11 cellular contexts compared by ENCODE assay signal in genomic region chr20:45080867-45081616, GRCh38. TPM values are rescaled to one million over a fixed set of nuclear protein-coding genes. Genes with fewer than 3 reads are reported as not detected.
DNase-seq lines count a peak whose midpoint lies in the region; ATAC-seq and TF ChIP-seq lines count a peak whose summit lies in the region.
"Had no signal": no experiment of that assay in that cellular context is flagged by ENCODE, and none has a peak within 500 bp of the region (broad histone marks: within the 10 kb centered on the region; RNA-seq: fewer than 3 reads in every experiment).

No MANE protein-coding gene starts in this region.

- H3K9me2 ChIP-seq in DOHH2 (replicated peaks; ENCODE audit: control insufficient read depth, low read length) (no peaks in the 10 kb centered on the region), OCI-LY7 (ENCODE audit: insufficient read depth, low read length) (no peaks in the 10 kb centered on the region)

- H3K36me3 ChIP-seq in A673 (ENCODE audit: insufficient read depth, low read length, poor library complexity, severe bottlenecking), result peaks cover 6% of the 10 kb centered on the region
- H3K36me3 ChIP-seq in DOHH2 (ENCODE audit: control insufficient read depth, low read length), result peaks cover 74% of the 10 kb centered on the region
- peaks cover 74% of the 10 kb centered on the region for H3K36me3 ChIP-seq in OCI-LY7 (ENCODE audit: insufficient read depth, low read length)
- H3K36me3 ChIP-seq in fibroblast of lung (ENCODE audit: control insufficient read depth, insufficient read depth, low read length), result peaks cover 2% of the 10 kb centered on the region

- H3K4me3 ChIP-seq in A673 (ENCODE audit: low read depth, low read length, poor library complexity, severe bottlenecking), result no peak overlapping the region
- no peak overlapping the region for H3K4me3 ChIP-seq in DOHH2 (ENCODE audit: low read length)
- H3K4me3 ChIP-seq in OCI-LY7 (ENCODE audit: low read depth, low read length, poor library complexity, severe bottlenecking), result no peak overlapping the region
- H3K4me3 ChIP-seq in fibroblast of lung (replicated peaks in 1 of 4; ENCODE audit: control extremely low read depth in 1 of 4, insufficient read depth in 1 of 4, low read depth in 3 of 4, low read length in 4 of 4), result no peak overlapping the region
- H3K4me3 ChIP-seq: right atrium auricular region had no signal

- DNase-seq in A673 (ENCODE audit: low spot score), result peak; percentile 36
- peak; percentile 16 for DNase-seq in OCI-LY7 (ENCODE audit: low spot score)
- DNase-seq in fibroblast of lung (ENCODE audit: low read depth in 2 of 2), result peak in 1 of 2 donors; percentile 56
- DNase-seq in central memory CD4-positive, alpha-beta T cell, result no peak
- no peak for DNase-seq in NOMO-1 treated with dmso at 0.1 percent for 144 hours (lab: John Stamatoyannopoulos, UW; ENCODE audit: unreplicated experiment)
- no peak for DNase-seq in NCI-H1417 treated with DMSO at 0.1 percent for 48 hours (lab: John Stamatoyannopoulos, UW)
- DNase-seq: activated T-cell treated with anti-CD3 and anti-CD28 coated beads, Interleukin-2, amount 50 U/mL, for 4 hours had no signal

- H3K4me2 ChIP-seq in DOHH2 (ENCODE audit: low read length), result no peak overlapping the region
- H3K4me2 ChIP-seq in OCI-LY7 (ENCODE audit: low read length), result no peak overlapping the region
- H3K4me2 ChIP-seq in fibroblast of lung (ENCODE audit: extremely low read depth, insufficient read depth, low read length), result no peak overlapping the region

- no peaks in the 10 kb centered on the region for H3K9me3 ChIP-seq in A673 (ENCODE audit: low read depth, low read length, poor library complexity, severe bottlenecking)
- H3K9me3 ChIP-seq in DOHH2 (ENCODE audit: control insufficient read depth, insufficient read depth, low read length), result no peaks in the 10 kb centered on the region; the same call in 1 of the 2 replicates
- H3K9me3 ChIP-seq in OCI-LY7 (ENCODE audit: low read length), result peaks cover 7% of the 10 kb centered on the region; the same call in 1 of the 2 replicates
- no peaks in the 10 kb centered on the region for H3K9me3 ChIP-seq in fibroblast of lung (ENCODE audit: control insufficient read depth, insufficient read depth, low read depth, low read length)
- H3K9me3 ChIP-seq: right atrium auricular region had no signal

- CTCF ChIA-PET in A673 (lab: Charles Lee), result no interaction called here
- CTCF ChIA-PET in OCI-LY7 (lab: Charles Lee; ENCODE audit: unreplicated experiment), result no interaction called here

- POLR2A ChIA-PET in A673 (lab: Charles Lee; ENCODE audit: low non-redundant PET) (no interaction called here), OCI-LY7 (lab: Charles Lee) (no interaction called here)

- H3K27me3 ChIP-seq in A673 (replicated peaks; ENCODE audit: insufficient read depth, low read depth, low read length, poor library complexity) (no peaks in the 10 kb centered on the region), DOHH2 (ENCODE audit: control insufficient read depth, low read length) (no peaks in the 10 kb centered on the region), fibroblast of lung (ENCODE audit: control insufficient read depth, insufficient read depth, low read length) (no peaks in the 10 kb centered on the region)
- H3K27me3 ChIP-seq: right atrium auricular region had no signal

- no peaks in the 10 kb centered on the region for H4K20me1 ChIP-seq in DOHH2 (ENCODE audit: control insufficient read depth, insufficient read depth, low read depth, low read length)
- no peaks in the 10 kb centered on the region for H4K20me1 ChIP-seq in OCI-LY7 (ENCODE audit: insufficient read depth, low read length)
- H4K20me1 ChIP-seq in fibroblast of lung (ENCODE audit: control insufficient read depth, extremely low read depth, insufficient read depth, low read length), result no peaks in the 10 kb centered on the region

- no peak for ATAC-seq in GM21717 (IDR thresholded peaks at IDR 0.05; ENCODE audit: unreplicated experiment)
- ATAC-seq: activated T-cell treated with anti-CD3 and anti-CD28 coated beads, Interleukin-2, amount 50 U/mL, for 4 hours had no signal

- H3K27ac ChIP-seq in A673 (ENCODE audit: low read depth, low read length, poor library complexity, severe bottlenecking) (no peak overlapping the region), DOHH2 (ENCODE audit: low read depth, low read length) (no peak overlapping the region), OCI-LY7 (ENCODE audit: low read depth, low read length, poor library complexity, severe bottlenecking) (no peak overlapping the region), fibroblast of lung (ENCODE audit: insufficient read depth, low read length) (no peak overlapping the region)
- H3K27ac ChIP-seq: right atrium auricular region had no signal

- H3K79me2 ChIP-seq in DOHH2 (ENCODE audit: control insufficient read depth, low read length) (no peaks in the 10 kb centered on the region), OCI-LY7 (ENCODE audit: insufficient read depth, low read depth, low read length) (no peaks in the 10 kb centered on the region), fibroblast of lung (ENCODE audit: control insufficient read depth, insufficient read depth, low read length) (no peaks in the 10 kb centered on the region)

- intact Hi-C loops in A673 (cut with micrococcal nuclease; ENCODE audit: unreplicated experiment) (no loop called here), OCI-LY7 (cut with micrococcal nuclease; ENCODE audit: unreplicated experiment) (no loop called here)

- TF ChIP-seq CTCF in A673 (conservative IDR thresholded peaks at IDR 0.05; ENCODE audit: low read depth, low read length) (peak; percentile 56), DOHH2 (IDR thresholded peaks at IDR 0.05; ENCODE audit: low read depth, low read length, poor library complexity, severe bottlenecking) (peak; percentile 59), OCI-LY7 (conservative IDR thresholded peaks at IDR 0.05; ENCODE audit: low read length) (peak; percentile 71), fibroblast of lung (conservative IDR thresholded peaks at IDR 0.05 in 1 of 2, IDR thresholded peaks at IDR 0.05 in 1 of 2; ENCODE audit: low read depth in 1 of 2, low read length in 2 of 2) (peak; percentile 42 to 61)

- H2AFZ ChIP-seq in OCI-LY7 (ENCODE audit: low read length), result no peak overlapping the region
- no peak overlapping the region for H2AFZ ChIP-seq in fibroblast of lung (ENCODE audit: low read length)

- H3K4me1 ChIP-seq in A673 (ENCODE audit: insufficient read depth, low read length, poor library complexity, severe bottlenecking), result no peaks in the 10 kb centered on the region
- H3K4me1 ChIP-seq in DOHH2 (ENCODE audit: control insufficient read depth, low read length), result peaks cover 2% of the 10 kb centered on the region
- no peaks in the 10 kb centered on the region for H3K4me1 ChIP-seq in OCI-LY7 (ENCODE audit: insufficient read depth, low read length, poor library complexity, severe bottlenecking)
- H3K4me1 ChIP-seq in fibroblast of lung (ENCODE audit: control insufficient read depth, extremely low read depth, insufficient read depth, low read length), result no peaks in the 10 kb centered on the region
- H3K4me1 ChIP-seq: right atrium auricular region had no signal

- no peaks in the 10 kb centered on the region; the same call in 1 of the 2 replicates for H3F3A ChIP-seq in DOHH2 (ENCODE audit: control insufficient read depth, insufficient read depth)

- BruUV-seq in A673 (replicated peaks; lab: Mats Ljungman, UMichigan) (no TSS peak), OCI-LY7 (replicated peaks; lab: Mats Ljungman, UMichigan) (no TSS peak)

- no peak overlapping the region for H3K9ac ChIP-seq in fibroblast of lung (ENCODE audit: insufficient read depth, low read length)

RNA-seq across cellular contexts. Expression of gene KCNS1, which starts 19.9 kb away (rescaled TPM):
- total RNA-seq in A673 (2021) (not detected in 2 replicates), OCI-LY7 (2022) (not detected in 2 replicates), fibroblast of lung (0.26 and 0.50 TPM in 2 replicates)
- total RNA-seq in OCI-LY7 (2014; rRNA removed; shearing (Covaris generic)), result not detected in 2 replicates
- polyA plus RNA-seq in fibroblast of lung, result 0.24 and 0.33 TPM in 2 replicates
- polyA plus RNA-seq in fibroblast of lung (2012), result 0.24 and 0.42 TPM in 2 replicates
- polyA minus RNA-seq in fibroblast of lung (ENCODE audit: low replicate concordance), result 1.8 TPM in 1 of 2 replicates, not detected in the other

RNA-seq across cellular contexts. Expression of gene WFDC5, which starts 33.9 kb away (rescaled TPM):
- total RNA-seq in A673 (2021) (not detected in 2 replicates), OCI-LY7 (2022) (not detected in 2 replicates), fibroblast of lung (not detected in 2 replicates)
- total RNA-seq in OCI-LY7 (2014; rRNA removed; shearing (Covaris generic)), result not detected in 2 replicates
- polyA plus RNA-seq in fibroblast of lung, result not detected in 2 replicates
- polyA plus RNA-seq in fibroblast of lung (2012), result not detected in 2 replicates
- polyA minus RNA-seq in fibroblast of lung (ENCODE audit: low replicate concordance), result not detected in 2 replicates
- total RNA-seq: activated T-cell treated with anti-CD3 and anti-CD28 coated beads, Interleukin-2, amount 50 U/mL, for 4 hours; glomerular endothelial cell; right atrium auricular region had no signal

RNA-seq across cellular contexts. Expression of gene WFDC12, which starts 43.2 kb away (rescaled TPM):
- total RNA-seq in A673 (2021) (not detected in 2 replicates), OCI-LY7 (2022) (not detected in 2 replicates), fibroblast of lung (not detected in 2 replicates)
- not detected in 2 replicates for total RNA-seq in OCI-LY7 (2014; rRNA removed; shearing (Covaris generic))
- polyA plus RNA-seq in fibroblast of lung, result not detected in 2 replicates
- not detected in 2 replicates for polyA plus RNA-seq in fibroblast of lung (2012)
- polyA minus RNA-seq in fibroblast of lung (ENCODE audit: low replicate concordance), result not detected in 2 replicates
- total RNA-seq: activated T-cell treated with anti-CD3 and anti-CD28 coated beads, Interleukin-2, amount 50 U/mL, for 4 hours; glomerular endothelial cell; right atrium auricular region had no signal

Comparison
In these comparisons a context has a peak if more than half of its experiments do, and no peak if none do; other contexts are left out.
1. DNase-seq: peak in A673 (single experiment) and OCI-LY7 (single experiment); none in central memory CD4-positive, alpha-beta T cell (single experiment), NOMO-1 treated with dmso at 0.1 percent for 144 hours (single experiment) and NCI-H1417 treated with DMSO at 0.1 percent for 48 hours (single experiment).
2. Peak in every context shown above with its lines, with median percentiles within 50 percentile points of each other: CTCF ChIP-seq.